ENCODE assay signal across 13 cellular contexts in the genomic region with DNA sequence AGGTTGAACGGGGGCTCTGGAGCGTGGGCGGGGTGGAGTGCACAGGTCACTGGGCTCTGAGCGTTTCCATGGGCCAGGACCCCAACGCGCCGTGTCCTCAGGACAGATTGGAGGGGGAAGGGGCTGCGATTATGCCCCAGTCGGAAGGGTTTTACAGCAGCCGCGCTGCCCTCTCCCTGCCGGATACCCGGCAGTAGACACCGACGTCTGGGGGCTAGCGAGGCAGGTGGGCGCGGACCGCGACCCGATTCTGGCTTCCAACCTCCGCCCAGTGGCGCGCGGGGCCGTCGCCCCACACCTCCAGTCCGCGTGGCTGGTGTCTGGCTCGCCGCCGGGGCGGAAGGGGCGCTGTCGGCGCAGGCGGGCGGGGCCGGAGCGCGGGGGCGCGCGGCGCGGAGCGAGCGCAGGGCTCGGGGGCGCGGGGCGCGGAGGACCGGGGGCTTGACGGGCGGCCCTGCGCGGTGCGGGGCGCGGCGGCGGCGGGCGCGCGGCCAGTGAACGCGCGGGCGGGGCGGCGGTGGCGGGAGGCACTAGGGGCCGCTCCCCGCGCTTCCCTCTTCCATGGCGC. TPM values are rescaled to one million over a fixed set of nuclear protein-coding genes. Genes with fewer than 3 reads are reported as not detected.
DNase-seq lines count a peak whose midpoint lies in the region; ATAC-seq and TF ChIP-seq lines count a peak whose summit lies in the region.
"Had no signal": no experiment of that assay in that cellular context is flagged by ENCODE, and none has a peak within 500 bp of the region (broad histone marks: within the 10 kb centered on the region; RNA-seq: fewer than 3 reads in every experiment).

No MANE protein-coding gene starts in this region.

- H3K36me3 ChIP-seq in SK-N-SH (replicated peaks in 1 of 2; ENCODE audit: control insufficient read depth in 1 of 2, insufficient read depth in 2 of 2, low read length in 1 of 2) (no peaks in the 10 kb centered on the region), left ventricle myocardium inferior (no peaks in the 10 kb centered on the region), psoas muscle (ENCODE audit: insufficient read depth in 1 of 2, low read depth in 1 of 2) (no peaks in the 10 kb centered on the region)
- H3K36me3 ChIP-seq: colonic mucosa, tibial artery had no signal

- no peak for ATAC-seq in SK-N-SH treated with all-trans-retinoic acid at 6 μM for 48 hours
- no peak for ATAC-seq in psoas muscle
- ATAC-seq in GM21360 (IDR thresholded peaks at IDR 0.05; ENCODE audit: unreplicated experiment) = no peak

- TF ChIP-seq EP300 in SK-N-SH (IDR thresholded peaks at IDR 0.05; ENCODE audit: borderline replicate concordance in 1 of 2, low read depth in 1 of 2, low read length in 1 of 2) = no peak

- WGBS in SK-N-SH (ENCODE audit: low lambda C conversion rate) = 13% methylated on average over 3 of the region's 78 CpGs
- WGBS in psoas muscle, 3 donors = 0 to 2% (median 1%) methylated on average over 17 to 77 of the region's 78 CpGs

- H3K9me2 ChIP-seq in SK-N-SH = no peaks in the 10 kb centered on the region

- POLR2A ChIA-PET in SK-N-SH (lab: Yijun Ruan, JAX) = no interaction called here

- H3K9ac ChIP-seq in SK-N-SH = no peak overlapping the region

- CTCF ChIA-PET in SK-N-SH (lab: Yijun Ruan, JAX) = interaction anchor here (0.9 kb wide), 1 partner anchor 428 kb away, joined by 4 read pairs; no protein-coding TSS in a partner anchor

- H3K27me3 ChIP-seq in SK-N-SH (ENCODE audit: insufficient read depth) = peaks cover 17% of the 10 kb centered on the region
- H3K27me3 ChIP-seq in left ventricle myocardium inferior (ENCODE audit: low read depth) = peaks cover 82% of the 10 kb centered on the region
- peaks cover 0 to 68% (median 21%) of the 10 kb centered on the region in 3 donors for H3K27me3 ChIP-seq in psoas muscle (ENCODE audit: insufficient read depth in 3 of 3, low read length in 2 of 3)

- H3F3A ChIP-seq in SK-N-SH (replicated peaks; ENCODE audit: insufficient read depth) = no peaks in the 10 kb centered on the region

- intact Hi-C loops in left ventricle myocardium inferior (cut with micrococcal nuclease) = no loop called here
- intact Hi-C loops in psoas muscle (cut with DNase I) = loop anchor here (2.0 to 10.0 kb wide), 4 partner anchors 209 to 571 kb away; no protein-coding TSS in a partner anchor

- no peaks in the 10 kb centered on the region for H3K79me2 ChIP-seq in SK-N-SH (ENCODE audit: insufficient read depth)

- H3K4me3 ChIP-seq in SK-N-SH (ENCODE audit: low read depth in 2 of 2, low read length in 1 of 2) (peak overlapping the region in 1 of 2 experiments; percentile 70; a peak in 2 of 4 replicates), left ventricle myocardium inferior (peak overlapping the region; percentile 77), psoas muscle (peak overlapping the region; percentile 46)
- H3K4me3 ChIP-seq: colonic mucosa had no signal

- no peak overlapping the region for H3K4me2 ChIP-seq in SK-N-SH

- H4K20me1 ChIP-seq in SK-N-SH (ENCODE audit: insufficient read depth) = no peaks in the 10 kb centered on the region

- H3K9me3 ChIP-seq in SK-N-SH (no peaks in the 10 kb centered on the region), left ventricle myocardium inferior (replicated peaks) (no peaks in the 10 kb centered on the region), psoas muscle (no peaks in the 10 kb centered on the region)
- H3K9me3 ChIP-seq: colonic mucosa had no signal

- H3K4me1 ChIP-seq in SK-N-SH (ENCODE audit: control insufficient read depth in 1 of 2, insufficient read depth in 2 of 2, low read depth in 1 of 2, low read length in 1 of 2) = peaks cover 0 to 46% of the 10 kb centered on the region in 2 experiments; a peak in 1 of 4 replicates
- H3K4me1 ChIP-seq in left ventricle myocardium inferior = peaks cover 65% of the 10 kb centered on the region
- peaks cover 9% of the 10 kb centered on the region for H3K4me1 ChIP-seq in psoas muscle

- no peak for TF ChIP-seq RAD21 in SK-N-SH (IDR thresholded peaks at IDR 0.05; ENCODE audit: low read length)

- DNase-seq in SK-N-SH (peak; percentile 90), NCI-H69 (lab: John Stamatoyannopoulos, UW) (peak; percentile 70), left ventricle myocardium inferior (peak; percentile 17), psoas muscle (peak; percentile 7 to 44), CD1c-positive myeloid dendritic cell (ENCODE audit: extremely low spot score) (no peak), Ammon's horn (ENCODE audit: low spot score) (no peak)
- DNase-seq: activated CD8-positive, alpha-beta memory T cell treated with anti-CD3 and anti-CD28 coated beads, Interleukin-2, amount 50 U/mL, for 4 hours; colonic mucosa; naive B cell; NCI-H345 had no signal

- TF ChIP-seq CTCF in SK-N-SH (IDR thresholded peaks at IDR 0.05) = no peak
- TF ChIP-seq CTCF in left ventricle myocardium inferior (IDR thresholded peaks at IDR 0.05; ENCODE audit: borderline replicate concordance) = peak; percentile 10
- TF ChIP-seq CTCF in psoas muscle (IDR thresholded peaks at IDR 0.05) = no peak

- H3K27ac ChIP-seq in SK-N-SH (ENCODE audit: low read depth in 2 of 2, low read length in 1 of 2) (peak overlapping the region in 1 of 2 experiments; percentile 85; a peak in 2 of 4 replicates), left ventricle myocardium inferior (replicated peaks) (no peak overlapping the region), psoas muscle (no peak overlapping the region)
- H3K27ac ChIP-seq: colonic mucosa, tibial artery had no signal

- H2AFZ ChIP-seq in SK-N-SH (ENCODE audit: low read depth) = no peak overlapping the region

TF ChIP-seq in SK-N-SH, 30 proteins besides CTCF, POLR2A, EP300 and RAD21:
- TF ChIP-seq TCF12 (IDR thresholded peaks at IDR 0.05) = no peak
- TF ChIP-seq TAF1 (IDR thresholded peaks at IDR 0.05; ENCODE audit: borderline replicate concordance, low read depth, low read length) = no peak
- TF ChIP-seq, protein P1, sequence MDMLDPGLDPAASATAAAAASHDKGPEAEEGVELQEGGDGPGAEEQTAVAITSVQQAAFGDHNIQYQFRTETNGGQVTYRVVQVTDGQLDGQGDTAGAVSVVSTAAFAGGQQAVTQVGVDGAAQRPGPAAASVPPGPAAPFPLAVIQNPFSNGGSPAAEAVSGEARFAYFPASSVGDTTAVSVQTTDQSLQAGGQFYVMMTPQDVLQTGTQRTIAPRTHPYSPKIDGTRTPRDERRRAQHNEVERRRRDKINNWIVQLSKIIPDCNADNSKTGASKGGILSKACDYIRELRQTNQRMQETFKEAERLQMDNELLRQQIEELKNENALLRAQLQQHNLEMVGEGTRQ (IDR thresholded peaks at IDR 0.05; ENCODE audit: borderline replicate concordance, low read depth, low read length) = no peak
- TF ChIP-seq TEAD4 (IDR thresholded peaks at IDR 0.05; ENCODE audit: borderline replicate concordance, insufficient read depth) = no peak
- no peak for TF ChIP-seq MXI1 (IDR thresholded peaks at IDR 0.05; ENCODE audit: low read depth, low read length)
TF ChIP-seq in SK-N-SH: peak in this region for 0.

TF ChIP-seq in SK-N-SH treated with all-trans-retinoic acid at 6 μM for 48 hours, 23 proteins besides CTCF, POLR2A, EP300 and RAD21 (continues in another document):
- TF ChIP-seq CSDC2 (CRISPR knock-in tag; IDR thresholded peaks at IDR 0.05) = no peak
- TF ChIP-seq TCF4 (CRISPR knock-in tag; IDR thresholded peaks at IDR 0.05; ENCODE audit: borderline replicate concordance) = no peak
- TF ChIP-seq RARB (CRISPR knock-in tag; IDR thresholded peaks at IDR 0.05) = no peak
- TF ChIP-seq ARNTL (CRISPR knock-in tag; IDR thresholded peaks at IDR 0.05; ENCODE audit: borderline replicate concordance, low read depth) = no peak
- no peak for TF ChIP-seq BACH2 (CRISPR knock-in tag; IDR thresholded peaks at IDR 0.05; ENCODE audit: borderline replicate concordance)
- TF ChIP-seq, protein P2, sequence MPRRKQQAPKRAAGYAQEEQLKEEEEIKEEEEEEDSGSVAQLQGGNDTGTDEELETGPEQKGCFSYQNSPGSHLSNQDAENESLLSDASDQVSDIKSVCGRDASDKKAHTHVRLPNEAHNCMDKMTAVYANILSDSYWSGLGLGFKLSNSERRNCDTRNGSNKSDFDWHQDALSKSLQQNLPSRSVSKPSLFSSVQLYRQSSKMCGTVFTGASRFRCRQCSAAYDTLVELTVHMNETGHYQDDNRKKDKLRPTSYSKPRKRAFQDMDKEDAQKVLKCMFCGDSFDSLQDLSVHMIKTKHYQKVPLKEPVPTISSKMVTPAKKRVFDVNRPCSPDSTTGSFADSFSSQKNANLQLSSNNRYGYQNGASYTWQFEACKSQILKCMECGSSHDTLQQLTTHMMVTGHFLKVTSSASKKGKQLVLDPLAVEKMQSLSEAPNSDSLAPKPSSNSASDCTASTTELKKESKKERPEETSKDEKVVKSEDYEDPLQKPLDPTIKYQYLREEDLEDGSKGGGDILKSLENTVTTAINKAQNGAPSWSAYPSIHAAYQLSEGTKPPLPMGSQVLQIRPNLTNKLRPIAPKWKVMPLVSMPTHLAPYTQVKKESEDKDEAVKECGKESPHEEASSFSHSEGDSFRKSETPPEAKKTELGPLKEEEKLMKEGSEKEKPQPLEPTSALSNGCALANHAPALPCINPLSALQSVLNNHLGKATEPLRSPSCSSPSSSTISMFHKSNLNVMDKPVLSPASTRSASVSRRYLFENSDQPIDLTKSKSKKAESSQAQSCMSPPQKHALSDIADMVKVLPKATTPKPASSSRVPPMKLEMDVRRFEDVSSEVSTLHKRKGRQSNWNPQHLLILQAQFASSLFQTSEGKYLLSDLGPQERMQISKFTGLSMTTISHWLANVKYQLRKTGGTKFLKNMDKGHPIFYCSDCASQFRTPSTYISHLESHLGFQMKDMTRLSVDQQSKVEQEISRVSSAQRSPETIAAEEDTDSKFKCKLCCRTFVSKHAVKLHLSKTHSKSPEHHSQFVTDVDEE (CRISPR knock-in tag; IDR thresholded peaks at IDR 0.05) = no peak

RNA-seq across cellular contexts. Expression of a gene that starts 2.4 kb away (rescaled TPM):
- 1.4 and 1.7 TPM in 2 replicates for polyA plus RNA-seq in SK-N-SH (2012; rRNA removed)
- polyA plus RNA-seq in SK-N-SH (2012; cell fraction: cytosol; rRNA removed) = 0.79 and 1.5 TPM in 2 replicates
- 2.1 and 4.0 TPM in 2 replicates for polyA plus RNA-seq in SK-N-SH (2012; cell fraction: nucleus; rRNA removed)
- total RNA-seq in left ventricle myocardium inferior = 6.5 TPM
- total RNA-seq in psoas muscle = 1 to 10 TPM; 1.8 to 3.2 (median 2.3) TPM
- 1 to 10 TPM in 2 of 3 donors, under 1 TPM in 1; 0.99 to 1.6 (median 1.4) TPM for polyA plus RNA-seq in psoas muscle

RNA-seq across cellular contexts. Expression of a gene that starts 50.5 kb away (rescaled TPM):
- polyA plus RNA-seq in SK-N-SH (2012; rRNA removed) = not detected in 2 replicates
- not detected in 2 replicates for polyA plus RNA-seq in SK-N-SH (2012; cell fraction: cytosol; rRNA removed)
- 0.01 TPM in 1 of 2 replicates, not detected in the other for polyA plus RNA-seq in SK-N-SH (2012; cell fraction: nucleus; rRNA removed)
- 27.1 TPM for total RNA-seq in left ventricle myocardium inferior
- total RNA-seq in psoas muscle = under 1 TPM in 3 of 4 donors, not detected in 1; 0.15 to 0.84 (median 0.51) TPM
- polyA plus RNA-seq in psoas muscle = under 1 TPM; 0.04 to 0.61 (median 0.06) TPM

Comparison
In these comparisons a context has a peak if more than half of its experiments do, and no peak if none do; other contexts are left out.
1. DNase-seq: peak in SK-N-SH (single experiment), NCI-H69 (single experiment), left ventricle myocardium inferior (single experiment) and psoas muscle (2 of 2); none in CD1c-positive myeloid dendritic cell (single experiment) and Ammon's horn (single experiment).
2. RNA of a gene that starts 50.5 kb away (total RNA-seq): 27.1 TPM in left ventricle myocardium inferior (single experiment); 0.15 to 0.84 TPM in psoas muscle; every median in the first group is over 10 times any median in the second.